Comparison of ENCODE assay signal across 8 cellular contexts in the genomic region with DNA sequence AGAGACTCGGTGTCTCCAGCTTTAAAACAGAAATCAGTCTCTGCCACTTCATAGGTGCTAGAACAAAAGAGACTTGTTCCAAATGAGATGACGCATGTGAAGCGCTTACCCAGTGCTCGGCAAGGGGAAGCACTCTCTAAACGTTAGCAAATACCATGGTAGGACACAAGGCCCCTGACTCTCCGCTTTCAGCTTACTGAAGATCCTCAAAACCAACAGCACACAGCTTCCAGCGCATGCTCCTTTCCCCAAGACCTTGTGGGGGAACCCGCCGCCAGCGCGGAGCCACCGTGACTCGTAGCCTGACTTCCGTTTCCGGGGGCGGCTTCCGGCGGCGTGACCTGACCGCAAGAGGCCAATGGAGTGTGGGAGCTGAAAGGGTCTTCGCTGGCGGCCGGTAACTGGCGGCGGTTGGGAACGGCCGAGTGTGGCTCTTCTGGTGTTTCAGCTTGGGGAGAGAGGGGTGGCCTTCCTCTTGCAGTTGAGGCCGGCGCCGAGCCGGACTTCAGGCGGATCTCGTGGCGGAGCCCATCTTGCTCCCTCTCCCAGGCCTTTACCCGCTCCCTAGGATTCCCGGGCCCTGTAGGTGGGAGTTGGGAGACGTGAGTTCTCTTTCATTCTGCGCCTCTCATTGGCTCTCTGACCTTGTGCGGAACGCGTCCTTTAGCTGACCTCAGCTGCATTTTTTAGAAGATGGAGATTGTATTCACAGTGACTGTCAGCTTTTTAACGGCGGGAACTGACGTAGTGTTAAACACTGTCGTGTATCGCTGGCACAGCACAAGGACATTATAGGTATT. TPM values are rescaled to one million over a fixed set of nuclear protein-coding genes. Genes with fewer than 3 reads are reported as not detected.
DNase-seq lines count a peak whose midpoint lies in the region; ATAC-seq, FAIRE-seq and TF ChIP-seq lines count a peak whose summit lies in the region.

A gene with protein sequence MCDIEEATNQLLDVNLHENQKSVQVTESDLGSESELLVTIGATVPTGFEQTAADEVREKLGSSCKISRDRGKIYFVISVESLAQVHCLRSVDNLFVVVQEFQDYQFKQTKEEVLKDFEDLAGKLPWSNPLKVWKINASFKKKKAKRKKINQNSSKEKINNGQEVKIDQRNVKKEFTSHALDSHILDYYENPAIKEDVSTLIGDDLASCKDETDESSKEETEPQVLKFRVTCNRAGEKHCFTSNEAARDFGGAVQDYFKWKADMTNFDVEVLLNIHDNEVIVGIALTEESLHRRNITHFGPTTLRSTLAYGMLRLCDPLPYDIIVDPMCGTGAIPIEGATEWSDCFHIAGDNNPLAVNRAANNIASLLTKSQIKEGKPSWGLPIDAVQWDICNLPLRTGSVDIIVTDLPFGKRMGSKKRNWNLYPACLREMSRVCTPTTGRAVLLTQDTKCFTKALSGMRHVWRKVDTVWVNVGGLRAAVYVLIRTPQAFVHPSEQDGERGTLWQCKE (plus strand): TSS at position 324 of the 800 bp plus-strand sequence. CDS start 2,015 bp downstream, outside the sequence.

- no peaks in the 10 kb centered on the region for H3K9me3 ChIP-seq in AG04450 (ENCODE audit: control insufficient read depth, insufficient read depth, low read length)

- CTCF ChIA-PET in AG04450 (lab: Charles Lee) = interaction anchor here (0.6 to 4.1 kb wide), 6 partner anchors 10 to 376 kb away, joined by 3 to 66 read pairs (median 3); no protein-coding TSS in a partner anchor

- peak within 1 kb of the TSS; percentile 74 for H3K4me3 ChIP-seq in AG04450 (ENCODE audit: low read depth, low read length)

- POLR2A ChIA-PET in AG04450 (lab: Yijun Ruan, JAX) = interaction anchor here (0.6 to 2.7 kb wide), 13 partner anchors 9 to 387 kb away, joined by 3 to 35 read pairs (median 3); a partner anchor contains a TSS

- peak; percentile 85 for ATAC-seq in GM18873 (IDR thresholded peaks at IDR 0.05; ENCODE audit: low FRiP score, unreplicated experiment)
- peak; percentile 94 for ATAC-seq in HG03139 (IDR thresholded peaks at IDR 0.05; ENCODE audit: unreplicated experiment)

- peak within 1 kb of the TSS; percentile 96 for H3K27ac ChIP-seq in AG04450 (ENCODE audit: low read depth, low read length)

- DNase-seq in AG04450 (ENCODE audit: low read depth, low spot score) = peak; percentile 81
- DNase-seq in NCI-H345 treated with DMSO at 0.1 percent for 48 hours (lab: John Stamatoyannopoulos, UW; ENCODE audit: unreplicated experiment) = peak; percentile 59
- DNase-seq in activated CD4-positive, CD25-positive, alpha-beta regulatory T cell (lab: John Stamatoyannopoulos, UW) = peak; percentile 83 to 86 (median 84)
- peak; percentile 86 for DNase-seq in central memory CD4-positive, alpha-beta T cell
- DNase-seq in stimulated activated CD4-positive, alpha-beta T cell treated with anti-CD3 and anti-CD28 coated beads, Interleukin-12 subunit alpha, Interleukin-12 subunit beta, amount 100 ng/mL, for 48 hours (ENCODE audit: low read depth in 2 of 3, low spot score in 1 of 3) = peak; percentile 85 to 93 (median 89)

- FAIRE-seq in islet of Langerhans (lab: Jason Lieb, UNC) = peak; percentile 36

- TF ChIP-seq CTCF in AG04450 (IDR thresholded peaks at IDR 0.05; ENCODE audit: low read depth, low read length) = no peak

- no peaks in the 10 kb centered on the region for H3K27me3 ChIP-seq in AG04450 (ENCODE audit: control insufficient read depth, insufficient read depth, low read length)

RNA-seq across cellular contexts. Expression of the gene that starts here (rescaled TPM):
- 43.3 and 49.8 TPM in 2 replicates for polyA plus RNA-seq in AG04450 (2011; rRNA removed)
- polyA minus RNA-seq in AG04450 (2011; rRNA and poly(A)+ RNA removed) = 41.8 and 46.6 TPM in 2 replicates

Comparison
In these comparisons a context has a peak if more than half of its experiments do, and no peak if none do; other contexts are left out.
1. Peak in every context shown above with its lines: DNase-seq, ATAC-seq, H3K4me3 ChIP-seq and H3K27ac ChIP-seq.